In genomic region chr12:2765608-2766007, GRCh38 we compare ENCODE assay signal across 1 cellular context.
TF ChIP-seq lines count a peak whose summit lies in the region.

No MANE protein-coding gene starts in this region.

TF ChIP-seq in GM23338, 12 proteins besides CTCF, POLR2A, EP300 and RAD21:
- TF ChIP-seq ZNF462 (CRISPR knock-in tag; IDR thresholded peaks at IDR 0.05) (no peak), REST (IDR thresholded peaks at IDR 0.05; ENCODE audit: unreplicated experiment) (no peak), EZH2 (IDR thresholded peaks at IDR 0.05; ENCODE audit: low read depth, unreplicated experiment) (no peak), STAT1 (IDR thresholded peaks at IDR 0.05; ENCODE audit: unreplicated experiment) (no peak), ZNF114 (CRISPR knock-in tag; IDR thresholded peaks at IDR 0.05) (no peak), NANOG (IDR thresholded peaks at IDR 0.05; ENCODE audit: borderline replicate concordance) (no peak), EZH2phosphoT487 (IDR thresholded peaks at IDR 0.05; ENCODE audit: unreplicated experiment) (no peak), JUNB (IDR thresholded peaks at IDR 0.05; ENCODE audit: unreplicated experiment) (no peak), POLR2AphosphoS5 (IDR thresholded peaks at IDR 0.05; ENCODE audit: low read depth) (no peak), ZNF331 (CRISPR knock-in tag; IDR thresholded peaks at IDR 0.05; ENCODE audit: low read depth) (no peak), CREB1 (CRISPR knock-in tag; IDR thresholded peaks at IDR 0.05; ENCODE audit: low read depth) (no peak), ETS1 (IDR thresholded peaks at IDR 0.05) (no peak)
